12 cellular contexts compared by ENCODE assay signal in genomic region chr3:156620260-156620659, GRCh38. TPM values are rescaled to one million over a fixed set of nuclear protein-coding genes. Genes with fewer than 3 reads are reported as not detected.
A peak's percentile ranks its signal among the peaks of the same experiment; 100 is the strongest.
DNase-seq lines count a peak whose midpoint lies in the region; ATAC-seq and TF ChIP-seq lines count a peak whose summit lies in the region.
"Had no signal": no experiment of that assay in that cellular context is flagged by ENCODE, and none has a peak within 500 bp of the region (broad histone marks: within the 10 kb centered on the region; RNA-seq: fewer than 3 reads in every experiment).

No MANE protein-coding gene starts in this region.

- H2BK15ac ChIP-seq in mesendoderm (replicated peaks; ENCODE audit: low read depth): no peak overlapping the region

- peak overlapping the region; percentile 19 for H2AK5ac ChIP-seq in mesendoderm (ENCODE audit: low read length)

- H3K23ac ChIP-seq in mesendoderm (ENCODE audit: low read length): no peak overlapping the region

- TF ChIP-seq POLR2A in HCT116 (IDR thresholded peaks at IDR 0.05; ENCODE audit: borderline replicate concordance, extremely low read depth, insufficient read depth, insufficient read length): no peak

- H3K4ac ChIP-seq in mesendoderm (ENCODE audit: low read depth, low read length): no peak overlapping the region

- no peak overlapping the region for H3K18ac ChIP-seq in mesendoderm (ENCODE audit: low read length)

- no peaks in the 10 kb centered on the region for H4K20me1 ChIP-seq in HCT116 (ENCODE audit: insufficient read depth)

- no peaks in the 10 kb centered on the region for H3K9me2 ChIP-seq in HCT116 (ENCODE audit: insufficient read depth)

- H3K79me1 ChIP-seq in mesendoderm (ENCODE audit: low read length): no peaks in the 10 kb centered on the region

- no peak overlapping the region for H2BK120ac ChIP-seq in mesendoderm (ENCODE audit: low read depth, low read length)

- H3K4me3 Mint-ChIP-seq in endothelial cell (ENCODE audit: unreplicated experiment): no peak overlapping the region

- peaks cover 3% of the 10 kb centered on the region for H3K27me3 Mint-ChIP-seq in endothelial cell (ENCODE audit: unreplicated experiment)

- no peak overlapping the region for H3K27ac ChIP-seq in HCT116 (ENCODE audit: low read depth, low read length)
- peak overlapping the region; percentile 8 for H3K27ac ChIP-seq in RWPE2 (ENCODE audit: poor library complexity, severe bottlenecking)
- no peak overlapping the region for H3K27ac ChIP-seq in mesendoderm (ENCODE audit: low read depth, low read length)
- H3K27ac ChIP-seq: sigmoid colon had no signal

- RAD21 ChIA-PET in HCT116 (lab: Charles Lee; ENCODE audit: low non-redundant PET in 1 of 2, low total read pairs in 2 of 2, uncharacterized antibody in 2 of 2, unreplicated experiment in 2 of 2): no interaction called here

- no peak overlapping the region for H3K27ac Mint-ChIP-seq in endothelial cell (ENCODE audit: unreplicated experiment)
- H3K27ac Mint-ChIP-seq: activated T-helper 2 cell treated with anti-CD3 and anti-CD28 coated beads, Interferon-gamma antibody, Interleukin-2, Interleukin-4, amounts not matched to agents 10 μg/mL and 5 μg/mL and 100 μg/mL, durations not matched to agents 14 hours and 24 hours and 36 hours had no signal

- H3K4me3 ChIP-seq in HCT116 (replicated peaks in 1 of 2; ENCODE audit: low read depth in 1 of 2, low read length in 2 of 2): no peak overlapping the region
- no peak overlapping the region for H3K4me3 ChIP-seq in RWPE2 (ENCODE audit: severe bottlenecking)
- H3K4me3 ChIP-seq in mesendoderm (ENCODE audit: low read length): no peak overlapping the region
- H3K4me3 ChIP-seq: sigmoid colon had no signal

- H3K4me1 ChIP-seq in HCT116 (ENCODE audit: control insufficient read depth in 1 of 2, insufficient read depth in 2 of 2, low read length in 2 of 2) (peaks cover 0 to 22% of the 10 kb centered on the region in 2 experiments; a peak in 2 of 4 replicates), RWPE2 (ENCODE audit: insufficient read depth, poor library complexity, severe bottlenecking) (peaks cover 43% of the 10 kb centered on the region), mesendoderm (ENCODE audit: control insufficient read depth, low read depth, low read length) (no peaks in the 10 kb centered on the region)
- H3K4me1 ChIP-seq: sigmoid colon had no signal

- DNase-seq in HCT116 (ENCODE audit: low read depth, low spot score): no peak
- peak; percentile 91 for DNase-seq in NCI-H146 treated with DMSO at 0.1 percent for 48 hours (lab: John Stamatoyannopoulos, UW; ENCODE audit: unreplicated experiment)
- DNase-seq in RWPE2 (ENCODE audit: low spot score): no peak
- DNase-seq in mesendoderm: no peak
- DNase-seq in Right ventricle myocardium superior: no peak
- DNase-seq in kidney glomerular epithelial cell (lab: John Stamatoyannopoulos, UW): no peak
- DNase-seq in AML-193 (lab: John Stamatoyannopoulos, UW): no peak
- DNase-seq in endothelial cell (ENCODE audit: low spot score): no peak
- DNase-seq: cerebellar nuclear complex, midbrain, sigmoid colon had no signal

- no peak overlapping the region for H3K9ac ChIP-seq in HCT116 (ENCODE audit: low read length)
- no peak overlapping the region for H3K9ac ChIP-seq in mesendoderm (ENCODE audit: low read length)

- no peak overlapping the region for H3K56ac ChIP-seq in mesendoderm (ENCODE audit: low read length)

- H3K4me2 ChIP-seq in HCT116 (ENCODE audit: low read length) (no peak overlapping the region), mesendoderm (ENCODE audit: low read length) (no peak overlapping the region)

- H2BK5ac ChIP-seq in mesendoderm (ENCODE audit: low read length): no peak overlapping the region

- H3K79me2 ChIP-seq in HCT116 (ENCODE audit: insufficient read depth, low read length) (no peaks in the 10 kb centered on the region), mesendoderm (ENCODE audit: control insufficient read depth, insufficient read depth, low read length) (no peaks in the 10 kb centered on the region)

- TF ChIP-seq RAD21 in HCT116 (IDR thresholded peaks at IDR 0.05; ENCODE audit: low read depth): no peak

- H3K4me1 Mint-ChIP-seq in endothelial cell (ENCODE audit: unreplicated experiment): peaks cover 3% of the 10 kb centered on the region

- H3K27me3 ChIP-seq in HCT116 (ENCODE audit: insufficient read depth, low read length): no peaks in the 10 kb centered on the region
- no peaks in the 10 kb centered on the region for H3K27me3 ChIP-seq in RWPE2 (ENCODE audit: insufficient read depth, poor library complexity, severe bottlenecking)
- no peaks in the 10 kb centered on the region for H3K27me3 ChIP-seq in mesendoderm (ENCODE audit: insufficient read depth, low read length, poor library complexity)
- H3K27me3 ChIP-seq: sigmoid colon had no signal

- no peak for TF ChIP-seq CTCF in HCT116 (IDR thresholded peaks at IDR 0.05 in 2 of 3, conservative IDR thresholded peaks at IDR 0.05 in 1 of 3; ENCODE audit: borderline replicate concordance in 1 of 3, insufficient read depth in 1 of 3, low read depth in 2 of 3, low read length in 2 of 3)
- TF ChIP-seq CTCF in RWPE2 (IDR thresholded peaks at IDR 0.05; ENCODE audit: poor library complexity, severe bottlenecking): no peak
- no peak for TF ChIP-seq CTCF in endothelial cell (IDR thresholded peaks at IDR 0.05; ENCODE audit: unreplicated experiment)

- H4K8ac ChIP-seq in mesendoderm (ENCODE audit: low read depth, low read length): no peak overlapping the region

- no peak overlapping the region for H4K5ac ChIP-seq in mesendoderm (ENCODE audit: low read length)

- ATAC-seq in HCT116 (no peak), RWPE2 (ENCODE audit: low read depth) (peak; percentile 24; the same call in 1 of the 3 replicates), Right ventricle myocardium superior (ENCODE audit: poor library complexity) (no peak)

- BruUV-seq in HCT116 (replicated peaks; lab: Mats Ljungman, UMichigan): no TSS peak

- no peaks in the 10 kb centered on the region for H3K36me3 Mint-ChIP-seq in endothelial cell (ENCODE audit: low read depth, unreplicated experiment)

- H3K36me3 ChIP-seq in HCT116 (ENCODE audit: control insufficient read depth in 1 of 2, insufficient read depth in 2 of 2, low read length in 2 of 2) (no peaks in the 10 kb centered on the region), RWPE2 (ENCODE audit: low read depth) (no peaks in the 10 kb centered on the region), mesendoderm (ENCODE audit: control insufficient read depth, insufficient read depth, low read length) (no peaks in the 10 kb centered on the region)
- H3K36me3 ChIP-seq: sigmoid colon had no signal

- WGBS in mesendoderm (ENCODE audit: extremely low coverage, insufficient coverage, low lambda C conversion rate): no CpG with 5 or more reads among the region's 2 CpGs

- intact Hi-C loops in HCT116 (cut with micrococcal nuclease) (no loop called here), Right ventricle myocardium superior (cut with DNase I) (no loop called here)

- H3K9me3 Mint-ChIP-seq in endothelial cell (ENCODE audit: unreplicated experiment): no peaks in the 10 kb centered on the region
- H3K9me3 Mint-ChIP-seq: activated T-helper 2 cell treated with anti-CD3 and anti-CD28 coated beads, Interferon-gamma antibody, Interleukin-2, Interleukin-4, amounts not matched to agents 10 μg/mL and 5 μg/mL and 100 μg/mL, durations not matched to agents 14 hours and 24 hours and 36 hours had no signal

- POLR2A ChIA-PET in HCT116 (lab: Charles Lee): no interaction called here

- H2AFZ ChIP-seq in HCT116 (ENCODE audit: low read depth, low read length, poor library complexity, severe bottlenecking): peak overlapping the region; percentile 30

- CTCF ChIA-PET in HCT116 (lab: Charles Lee): no interaction called here

- no peaks in the 10 kb centered on the region for H3K9me3 ChIP-seq in HCT116 (ENCODE audit: control insufficient read depth in 1 of 2, insufficient read depth in 1 of 2, low read depth in 1 of 2, low read length in 2 of 2)
- no peaks in the 10 kb centered on the region for H3K9me3 ChIP-seq in RWPE2 (ENCODE audit: severe bottlenecking)
- H3K9me3 ChIP-seq: sigmoid colon had no signal

TF ChIP-seq in HCT116, 20 proteins besides CTCF, POLR2A, EP300 and RAD21:
- TF ChIP-seq ZNF274 (IDR thresholded peaks at IDR 0.05; ENCODE audit: low read depth, low read length) (no peak), SIN3A (IDR thresholded peaks at IDR 0.05; ENCODE audit: low read depth) (no peak), CEBPB (IDR thresholded peaks at IDR 0.05; ENCODE audit: low read depth) (no peak), CBX3 (IDR thresholded peaks at IDR 0.05; ENCODE audit: low read depth) (no peak), ELF1 (IDR thresholded peaks at IDR 0.05; ENCODE audit: borderline replicate concordance, low read depth) (no peak), YY1 (IDR thresholded peaks at IDR 0.05; ENCODE audit: extremely low read depth, insufficient replicate concordance, low read depth, low read length) (no peak), ZBTB33 (IDR thresholded peaks at IDR 0.05; ENCODE audit: extremely low read depth, insufficient replicate concordance, low read length) (no peak), EZH2phosphoT487 (IDR thresholded peaks at IDR 0.05; ENCODE audit: borderline replicate concordance) (no peak), TCF7L2 (IDR thresholded peaks at IDR 0.05; ENCODE audit: borderline replicate concordance, extremely low read depth, insufficient read depth, insufficient read length) (no peak), MAX (IDR thresholded peaks at IDR 0.05) (no peak)

RNA-seq across cellular contexts. Expression of gene TIPARP, which starts 54.1 kb away (rescaled TPM):
- 51.3 TPM for total RNA-seq in HCT116 (2021; ENCODE audit: unreplicated experiment)
- polyA plus RNA-seq in HCT116 (2012): 12.4 and 14.9 TPM in 2 replicates
- 3.8 TPM for polyA plus RNA-seq in mesendoderm (2013, experiment 1 of 2)
- 4.3 TPM for polyA plus RNA-seq in mesendoderm (2013, experiment 2 of 2)
- 31.6 TPM for total RNA-seq in Right ventricle myocardium superior
- 8.9 TPM for total RNA-seq in endothelial cell (ENCODE audit: unreplicated experiment)
